Comparison of ENCODE assay signal across 16 cellular contexts in the genomic region with DNA sequence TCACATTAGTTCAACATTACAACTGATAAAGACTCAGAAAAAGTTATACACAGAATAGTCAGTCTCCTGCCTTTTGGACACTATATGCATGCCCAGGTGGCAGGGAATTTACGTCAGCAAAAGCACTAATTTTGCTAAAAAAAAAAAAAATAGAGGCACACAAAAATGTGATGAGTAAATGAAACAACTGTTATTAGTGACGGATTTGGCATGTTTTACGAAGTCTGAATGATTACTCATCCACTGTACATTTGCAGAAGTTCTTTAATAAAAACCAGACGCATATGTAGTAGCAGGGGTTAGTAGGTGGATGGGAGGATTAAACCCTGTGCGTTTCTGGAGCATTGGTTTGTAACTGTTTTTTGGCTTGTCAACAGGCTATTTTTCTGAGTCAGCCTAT.
DNase-seq lines count a peak whose midpoint lies in the region; ATAC-seq and TF ChIP-seq lines count a peak whose summit lies in the region.
"Had no signal": no experiment of that assay in that cellular context is flagged by ENCODE, and none has a peak within 500 bp of the region (broad histone marks: within the 10 kb centered on the region; RNA-seq: fewer than 3 reads in every experiment).

No MANE protein-coding gene starts in this region.

- no peaks in the 10 kb centered on the region for H3K36me3 Mint-ChIP-seq in stimulated activated memory B cell treated with anti-CD40 and anti-IgM and Interleukin-4, amounts not matched to agents 10 μg/mL and 1 μg/mL and 100 μg/mL, for 72 hours
- peaks cover 0 to 3% of the 10 kb centered on the region in 2 donors for H3K36me3 Mint-ChIP-seq in CD14-positive monocyte
- H3K36me3 Mint-ChIP-seq in stimulated activated effector memory CD8-positive, alpha-beta T cell treated with anti-CD3 and anti-CD28 coated beads, Interleukin-12 subunit alpha, Interleukin-12 subunit beta, amount 100 ng/mL, for 72 hours = no peaks in the 10 kb centered on the region

- H3K27ac Mint-ChIP-seq in stimulated activated memory B cell treated with anti-CD40 and anti-IgM and Interleukin-4, amounts not matched to agents 10 μg/mL and 1 μg/mL and 100 μg/mL, for 72 hours = no peak overlapping the region
- H3K27ac Mint-ChIP-seq in CD14-positive monocyte = no peak overlapping the region
- H3K27ac Mint-ChIP-seq in stimulated activated effector memory CD8-positive, alpha-beta T cell treated with anti-CD3 and anti-CD28 coated beads, Interleukin-12 subunit alpha, Interleukin-12 subunit beta, amount 100 ng/mL, for 72 hours = no peak overlapping the region
- H3K27ac Mint-ChIP-seq: H9 had no signal

- TF ChIP-seq CTCF in CD14-positive monocyte (IDR thresholded peaks at IDR 0.05) = no peak

- no peak overlapping the region for H3K4me3 Mint-ChIP-seq in stimulated activated memory B cell treated with anti-CD40 and anti-IgM and Interleukin-4, amounts not matched to agents 10 μg/mL and 1 μg/mL and 100 μg/mL, for 72 hours
- no peak overlapping the region for H3K4me3 Mint-ChIP-seq in CD14-positive monocyte
- H3K4me3 Mint-ChIP-seq in stimulated activated effector memory CD8-positive, alpha-beta T cell treated with anti-CD3 and anti-CD28 coated beads, Interleukin-12 subunit alpha, Interleukin-12 subunit beta, amount 100 ng/mL, for 72 hours = no peak overlapping the region
- H3K4me3 Mint-ChIP-seq: H9 had no signal

- intact Hi-C loops in CD14-positive monocyte (cut with micrococcal nuclease) = no loop called here

- H3K9me3 Mint-ChIP-seq in stimulated activated memory B cell treated with anti-CD40 and anti-IgM and Interleukin-4, amounts not matched to agents 10 μg/mL and 1 μg/mL and 100 μg/mL, for 72 hours = peaks cover 3% of the 10 kb centered on the region
- peaks cover 2 to 9% (median 7%) of the 10 kb centered on the region in 7 donors for H3K9me3 Mint-ChIP-seq in CD14-positive monocyte
- peaks cover 14% of the 10 kb centered on the region for H3K9me3 Mint-ChIP-seq in stimulated activated effector memory CD8-positive, alpha-beta T cell treated with anti-CD3 and anti-CD28 coated beads, Interleukin-12 subunit alpha, Interleukin-12 subunit beta, amount 100 ng/mL, for 72 hours

- no peaks in the 10 kb centered on the region for H3K4me1 Mint-ChIP-seq in stimulated activated memory B cell treated with anti-CD40 and anti-IgM and Interleukin-4, amounts not matched to agents 10 μg/mL and 1 μg/mL and 100 μg/mL, for 72 hours
- no peaks in the 10 kb centered on the region for H3K4me1 Mint-ChIP-seq in CD14-positive monocyte
- no peaks in the 10 kb centered on the region for H3K4me1 Mint-ChIP-seq in stimulated activated effector memory CD8-positive, alpha-beta T cell treated with anti-CD3 and anti-CD28 coated beads, Interleukin-12 subunit alpha, Interleukin-12 subunit beta, amount 100 ng/mL, for 72 hours
- H3K4me1 Mint-ChIP-seq: H9 had no signal

- ATAC-seq in stimulated activated memory B cell treated with anti-CD40 and anti-IgM and Interleukin-4, amounts not matched to agents 10 μg/mL and 1 μg/mL and 100 μg/mL, for 72 hours = no peak
- no peak for ATAC-seq in stimulated activated effector memory CD8-positive, alpha-beta T cell treated with anti-CD3 and anti-CD28 coated beads, Interleukin-12 subunit alpha, Interleukin-12 subunit beta, amount 100 ng/mL, for 72 hours
- ATAC-seq: gastrocnemius medialis; stimulated activated naive CD8-positive, alpha-beta T cell treated with anti-CD3 and anti-CD28 coated beads, Interleukin-15, Interleukin-2, amounts not matched to agents 100 U/mL and 50 U/mL, for 24 hours had no signal

- no peaks in the 10 kb centered on the region for H3K27me3 Mint-ChIP-seq in stimulated activated memory B cell treated with anti-CD40 and anti-IgM and Interleukin-4, amounts not matched to agents 10 μg/mL and 1 μg/mL and 100 μg/mL, for 72 hours
- no peaks in the 10 kb centered on the region for H3K27me3 Mint-ChIP-seq in CD14-positive monocyte (ENCODE audit: low read depth in 3 of 3)

- DNase-seq in AG20443 (ENCODE audit: low spot score) = peak; percentile 53
- DNase-seq in LHCN-M2 (ENCODE audit: low read depth) = peak; percentile 71
- DNase-seq in dedifferentiated amniotic fluid mesenchymal stem cell (ENCODE audit: extremely low spot score) = peak; percentile 58
- peak; percentile 80 for DNase-seq in non-pigmented ciliary epithelial cell (ENCODE audit: low read depth)
- no peak for DNase-seq in CD14-positive monocyte (ENCODE audit: low spot score)
- no peak for DNase-seq in SK-N-DZ (ENCODE audit: low spot score)
- DNase-seq in stimulated activated effector memory CD8-positive, alpha-beta T cell treated with anti-CD3 and anti-CD28 coated beads, Interleukin-12 subunit alpha, Interleukin-12 subunit beta, amount 100 ng/mL, for 72 hours (ENCODE audit: low spot score in 2 of 2) = no peak
- DNase-seq: activated naive CD4-positive, alpha-beta T cell treated with anti-CD3 and anti-CD28 coated beads, Interleukin-2, amount 50 U/mL, for 16 hours; COR-L47; gastrocnemius medialis; H9; left cardiac atrium; stimulated activated naive CD8-positive, alpha-beta T cell treated with anti-CD3 and anti-CD28 coated beads, Interleukin-15, Interleukin-2, amounts not matched to agents 100 U/mL and 50 U/mL, for 24 hours; SW 1271; WERI-Rb-1 had no signal

Comparison
In these comparisons a context has a peak if more than half of its experiments do, and no peak if none do; other contexts are left out.
1. DNase-seq: peak in AG20443 (single experiment), LHCN-M2 (single experiment), dedifferentiated amniotic fluid mesenchymal stem cell (single experiment) and non-pigmented ciliary epithelial cell (single experiment); none in CD14-positive monocyte (single experiment), SK-N-DZ (single experiment) and stimulated activated effector memory CD8-positive, alpha-beta T cell treated with anti-CD3 and anti-CD28 coated beads, Interleukin-12 subunit alpha, Interleukin-12 subunit beta, amount 100 ng/mL, for 72 hours (0 of 2).